ENCODE assay signal across 8 cellular contexts in the genomic region with DNA sequence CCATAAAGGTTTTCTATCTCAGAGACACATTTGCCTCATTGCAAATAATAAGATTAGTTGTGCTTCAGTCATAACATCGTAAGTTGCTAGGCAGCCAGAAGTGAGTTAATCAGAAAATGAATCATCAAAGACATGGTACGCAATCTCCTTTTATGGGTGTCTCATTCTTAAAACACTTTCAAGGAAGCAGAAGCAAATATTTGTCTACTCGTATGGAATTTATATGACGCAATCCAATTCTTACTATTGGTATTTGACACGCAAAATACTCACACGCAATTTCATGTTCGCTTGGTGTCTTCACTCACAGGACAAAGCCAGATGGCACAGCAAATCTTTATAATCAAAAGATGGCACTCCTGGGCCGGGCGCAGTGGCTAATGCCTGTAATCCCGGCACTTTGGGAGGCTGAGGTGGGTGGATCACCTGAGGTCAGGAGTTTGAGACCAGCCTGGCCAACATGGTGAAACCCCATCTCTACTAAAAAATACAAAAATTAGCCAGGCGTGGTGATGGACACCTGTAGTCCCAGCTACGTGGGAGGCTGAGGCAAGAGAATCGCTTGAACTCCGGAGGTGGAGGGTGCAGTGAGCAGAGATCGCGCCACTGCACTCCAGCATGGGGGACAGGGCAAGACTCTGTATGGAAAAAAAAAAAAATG. TPM values are rescaled to one million over a fixed set of nuclear protein-coding genes. Genes with fewer than 3 reads are reported as not detected.
A peak's percentile ranks its signal among the peaks of the same experiment; 100 is the strongest.
DNase-seq lines count a peak whose midpoint lies in the region; ATAC-seq and TF ChIP-seq lines count a peak whose summit lies in the region.

No MANE protein-coding gene starts in this region.

- TF ChIP-seq CTCF in right atrium auricular region (IDR thresholded peaks at IDR 0.05) (no peak), RWPE1 (conservative IDR thresholded peaks at IDR 0.05; ENCODE audit: low read depth) (no peak)

- H3K27ac ChIP-seq in right atrium auricular region: no peak overlapping the region
- H3K27ac ChIP-seq in right cardiac atrium (ENCODE audit: low read length): no peak overlapping the region
- peak overlapping the region; percentile 93 for H3K27ac ChIP-seq in RWPE1
- H3K27ac ChIP-seq in esophagus (ENCODE audit: low read depth in 2 of 2, low read length in 1 of 2): peak overlapping the region; percentile 54 to 60

- 94% methylated on average over 16 of the region's 16 CpGs for WGBS in right cardiac atrium
- WGBS in esophagus, 2 donors: 63% methylated on average over 16 of the region's 16 CpGs

- CTCF ChIA-PET in RWPE1 (lab: Yijun Ruan, JAX): no interaction called here

- H3K4me1 Mint-ChIP-seq in stimulated activated naive CD8-positive, alpha-beta T cell treated with anti-CD3 and anti-CD28 coated beads, Interleukin-15, amount 100 ng/mL, for 72 hours: peaks cover 6% of the 10 kb centered on the region

- peak overlapping the region; percentile 53 to 59 for H3K27ac Mint-ChIP-seq in stimulated activated naive CD8-positive, alpha-beta T cell treated with anti-CD3 and anti-CD28 coated beads, Interleukin-15, amount 100 ng/mL, for 72 hours

- DNase-seq in right atrium auricular region (ENCODE audit: low spot score) (peak; percentile 30), right cardiac atrium (no peak), RWPE1 (ENCODE audit: low spot score) (peak; percentile 85), DMS 273 treated with DMSO at 0.1 percent for 48 hours (lab: John Stamatoyannopoulos, UW) (no peak), NCI-H774 (lab: John Stamatoyannopoulos, UW) (no peak)
- no peak for DNase-seq in stimulated activated naive CD8-positive, alpha-beta T cell treated with anti-CD3 and anti-CD28 coated beads, Interleukin-15, amount 100 ng/mL, for 72 hours

- H3K27me3 Mint-ChIP-seq in stimulated activated naive CD8-positive, alpha-beta T cell treated with anti-CD3 and anti-CD28 coated beads, Interleukin-15, amount 100 ng/mL, for 72 hours: no peaks in the 10 kb centered on the region

- H3K4me1 ChIP-seq in right atrium auricular region: peaks cover 0 to 4% of the 10 kb centered on the region in 2 donors
- no peaks in the 10 kb centered on the region for H3K4me1 ChIP-seq in right cardiac atrium (ENCODE audit: control insufficient read depth, insufficient read depth, low read length)
- peaks cover 0 to 3% of the 10 kb centered on the region in 2 donors for H3K4me1 ChIP-seq in esophagus (ENCODE audit: control insufficient read depth in 2 of 2, insufficient read depth in 2 of 2, low read length in 1 of 2)

- POLR2A ChIA-PET in RWPE1 (lab: Yijun Ruan, JAX; ENCODE audit: low non-redundant PET): no interaction called here

- no peaks in the 10 kb centered on the region for H3K27me3 ChIP-seq in right atrium auricular region
- no peaks in the 10 kb centered on the region for H3K27me3 ChIP-seq in right cardiac atrium (ENCODE audit: control insufficient read depth, insufficient read depth)
- no peaks in the 10 kb centered on the region for H3K27me3 ChIP-seq in esophagus (ENCODE audit: control insufficient read depth in 1 of 2, insufficient read depth in 2 of 2, low read length in 2 of 2)

- intact Hi-C loops in right cardiac atrium (cut with DNase I): loop anchor here in 1 of 4 donors (10.0 kb wide), 1 partner anchor 145 kb away; no protein-coding TSS in a partner anchor

- no peak overlapping the region for H3K4me3 Mint-ChIP-seq in stimulated activated naive CD8-positive, alpha-beta T cell treated with anti-CD3 and anti-CD28 coated beads, Interleukin-15, amount 100 ng/mL, for 72 hours

- H3K4me3 ChIP-seq in right atrium auricular region (no peak overlapping the region), right cardiac atrium (ENCODE audit: low read length) (no peak overlapping the region), esophagus (ENCODE audit: low read depth in 1 of 2, low read length in 2 of 2) (no peak overlapping the region)

- ATAC-seq in right cardiac atrium (no peak), GM18867 (IDR thresholded peaks at IDR 0.05; ENCODE audit: unreplicated experiment) (no peak)
- peak; percentile 50 for ATAC-seq in stimulated activated naive CD8-positive, alpha-beta T cell treated with anti-CD3 and anti-CD28 coated beads, Interleukin-15, amount 100 ng/mL, for 72 hours

- H3K36me3 ChIP-seq in right atrium auricular region: no peaks in the 10 kb centered on the region
- no peaks in the 10 kb centered on the region for H3K36me3 ChIP-seq in esophagus (ENCODE audit: control insufficient read depth in 2 of 2, insufficient read depth in 2 of 2, low read length in 1 of 2)

- H3K9me3 ChIP-seq in right atrium auricular region: no peaks in the 10 kb centered on the region
- H3K9me3 ChIP-seq in right cardiac atrium (ENCODE audit: control insufficient read depth, low read length): no peaks in the 10 kb centered on the region
- H3K9me3 ChIP-seq in esophagus (ENCODE audit: control insufficient read depth in 2 of 2, insufficient read depth in 1 of 2, low read depth in 1 of 2, low read length in 1 of 2): no peaks in the 10 kb centered on the region

- H3K9me3 Mint-ChIP-seq in stimulated activated naive CD8-positive, alpha-beta T cell treated with anti-CD3 and anti-CD28 coated beads, Interleukin-15, amount 100 ng/mL, for 72 hours: no peaks in the 10 kb centered on the region

RNA-seq across cellular contexts. Expression of gene HLCS, which starts 56.4 kb away (rescaled TPM):
- total RNA-seq in right atrium auricular region (10 to 100 TPM in 1 of 2 donors, 1 to 10 TPM in 1; 6.9 to 10.0 TPM), right cardiac atrium (10 to 100 TPM in 2 of 4 donors, 1 to 10 TPM in 2; 8.0 to 11.4 (median 9.6) TPM)
- polyA plus RNA-seq in right cardiac atrium (3.5 TPM), esophagus (1 to 10 TPM; 3.9 to 4.8 TPM)

Comparison
In these comparisons a context has a peak if more than half of its experiments do, and no peak if none do; other contexts are left out.
1. DNase-seq: peak in right atrium auricular region (single experiment) and RWPE1 (single experiment); none in right cardiac atrium (0 of 3), stimulated activated naive CD8-positive, alpha-beta T cell treated with anti-CD3 and anti-CD28 coated beads, Interleukin-15, amount 100 ng/mL, for 72 hours (0 of 2), DMS 273 treated with DMSO at 0.1 percent for 48 hours (single experiment) and NCI-H774 (single experiment).
2. H3K27ac ChIP-seq: peak in RWPE1 (single experiment) and esophagus (2 of 2); none in right atrium auricular region (0 of 2) and right cardiac atrium (single experiment).